Comparison of ENCODE assay signal across 1 cellular context in the genomic region with DNA sequence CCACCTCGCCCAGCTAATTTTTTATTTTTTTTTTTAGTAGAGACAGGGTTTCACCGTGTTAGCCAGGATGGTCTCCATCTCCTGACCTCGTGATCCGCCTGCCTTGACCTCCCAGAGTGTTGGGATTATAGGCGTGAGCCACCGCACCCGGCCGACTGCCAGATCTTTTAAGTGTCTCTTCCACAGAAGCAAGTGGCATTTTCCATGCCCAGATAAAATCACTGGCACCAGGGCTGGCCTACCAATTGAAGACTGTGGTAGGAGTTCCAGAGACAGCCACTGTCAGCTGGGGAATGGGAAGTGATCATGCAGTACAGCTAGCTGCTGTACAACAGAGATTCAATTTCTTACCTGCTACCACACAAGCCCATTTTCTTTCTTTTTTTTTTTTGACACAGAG.
TF ChIP-seq lines count a peak whose summit lies in the region.

No MANE protein-coding gene starts in this region.

TF ChIP-seq in GM12878, 131 proteins besides CTCF, POLR2A, EP300 and RAD21:
- TF ChIP-seq, protein P1, sequence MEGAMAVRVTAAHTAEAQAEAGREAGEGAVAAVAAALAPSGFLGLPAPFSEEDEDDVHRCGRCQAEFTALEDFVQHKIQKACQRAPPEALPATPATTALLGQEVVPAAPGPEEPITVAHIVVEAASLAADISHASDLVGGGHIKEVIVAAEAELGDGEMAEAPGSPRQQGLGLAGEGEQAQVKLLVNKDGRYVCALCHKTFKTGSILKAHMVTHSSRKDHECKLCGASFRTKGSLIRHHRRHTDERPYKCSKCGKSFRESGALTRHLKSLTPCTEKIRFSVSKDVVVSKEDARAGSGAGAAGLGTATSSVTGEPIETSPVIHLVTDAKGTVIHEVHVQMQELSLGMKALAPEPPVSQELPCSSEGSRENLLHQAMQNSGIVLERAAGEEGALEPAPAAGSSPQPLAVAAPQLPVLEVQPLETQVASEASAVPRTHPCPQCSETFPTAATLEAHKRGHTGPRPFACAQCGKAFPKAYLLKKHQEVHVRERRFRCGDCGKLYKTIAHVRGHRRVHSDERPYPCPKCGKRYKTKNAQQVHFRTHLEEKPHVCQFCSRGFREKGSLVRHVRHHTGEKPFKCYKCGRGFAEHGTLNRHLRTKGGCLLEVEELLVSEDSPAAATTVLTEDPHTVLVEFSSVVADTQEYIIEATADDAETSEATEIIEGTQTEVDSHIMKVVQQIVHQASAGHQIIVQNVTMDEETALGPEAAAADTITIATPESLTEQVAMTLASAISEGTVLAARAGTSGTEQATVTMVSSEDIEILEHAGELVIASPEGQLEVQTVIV (IDR thresholded peaks at IDR 0.05; ENCODE audit: borderline replicate concordance, partially characterized antibody): no peak
- TF ChIP-seq TBL1XR1 (IDR thresholded peaks at IDR 0.05; ENCODE audit: low read depth, low read length) (no peak), NR2C1 (IDR thresholded peaks at IDR 0.05) (no peak), NRF1 (conservative IDR thresholded peaks at IDR 0.05; ENCODE audit: low read depth, low read length) (no peak), FOS (IDR thresholded peaks at IDR 0.05; ENCODE audit: borderline replicate concordance, extremely low read depth, insufficient read length) (no peak), GABPA (IDR thresholded peaks at IDR 0.05; ENCODE audit: low read depth) (no peak), MYB (IDR thresholded peaks at IDR 0.05; ENCODE audit: borderline replicate concordance, low read depth, low read length) (no peak)
- TF ChIP-seq, protein P2, sequence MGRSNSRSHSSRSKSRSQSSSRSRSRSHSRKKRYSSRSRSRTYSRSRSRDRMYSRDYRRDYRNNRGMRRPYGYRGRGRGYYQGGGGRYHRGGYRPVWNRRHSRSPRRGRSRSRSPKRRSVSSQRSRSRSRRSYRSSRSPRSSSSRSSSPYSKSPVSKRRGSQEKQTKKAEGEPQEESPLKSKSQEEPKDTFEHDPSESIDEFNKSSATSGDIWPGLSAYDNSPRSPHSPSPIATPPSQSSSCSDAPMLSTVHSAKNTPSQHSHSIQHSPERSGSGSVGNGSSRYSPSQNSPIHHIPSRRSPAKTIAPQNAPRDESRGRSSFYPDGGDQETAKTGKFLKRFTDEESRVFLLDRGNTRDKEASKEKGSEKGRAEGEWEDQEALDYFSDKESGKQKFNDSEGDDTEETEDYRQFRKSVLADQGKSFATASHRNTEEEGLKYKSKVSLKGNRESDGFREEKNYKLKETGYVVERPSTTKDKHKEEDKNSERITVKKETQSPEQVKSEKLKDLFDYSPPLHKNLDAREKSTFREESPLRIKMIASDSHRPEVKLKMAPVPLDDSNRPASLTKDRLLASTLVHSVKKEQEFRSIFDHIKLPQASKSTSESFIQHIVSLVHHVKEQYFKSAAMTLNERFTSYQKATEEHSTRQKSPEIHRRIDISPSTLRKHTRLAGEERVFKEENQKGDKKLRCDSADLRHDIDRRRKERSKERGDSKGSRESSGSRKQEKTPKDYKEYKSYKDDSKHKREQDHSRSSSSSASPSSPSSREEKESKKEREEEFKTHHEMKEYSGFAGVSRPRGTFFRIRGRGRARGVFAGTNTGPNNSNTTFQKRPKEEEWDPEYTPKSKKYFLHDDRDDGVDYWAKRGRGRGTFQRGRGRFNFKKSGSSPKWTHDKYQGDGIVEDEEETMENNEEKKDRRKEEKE (IDR thresholded peaks at IDR 0.05): no peak
